ENCODE assay signal across 1 cellular context in the genomic region with DNA sequence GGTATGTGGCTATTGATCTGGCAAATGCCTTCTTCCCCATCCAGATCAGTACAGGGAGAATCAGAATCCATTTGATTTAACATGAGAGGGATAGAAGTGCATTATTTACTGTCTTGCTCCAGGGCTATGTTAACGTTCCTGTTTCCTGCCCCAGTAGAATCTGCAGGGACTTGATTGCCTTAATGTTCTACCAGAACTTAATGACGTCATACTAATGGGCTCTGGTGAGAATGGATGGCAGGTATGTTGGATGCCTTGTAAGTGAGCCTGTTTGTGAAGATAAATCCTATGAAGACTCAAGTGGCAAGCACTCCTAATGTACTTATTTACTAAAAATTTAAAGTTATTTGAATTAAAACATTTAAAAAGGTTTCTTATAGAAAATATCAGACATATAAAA.
TF ChIP-seq lines count a peak whose summit lies in the region.

No MANE protein-coding gene starts in this region.

TF ChIP-seq in K562, 482 proteins besides CTCF, POLR2A, EP300 and RAD21 (continued from another document and continues in another):
- TF ChIP-seq, protein P1, sequence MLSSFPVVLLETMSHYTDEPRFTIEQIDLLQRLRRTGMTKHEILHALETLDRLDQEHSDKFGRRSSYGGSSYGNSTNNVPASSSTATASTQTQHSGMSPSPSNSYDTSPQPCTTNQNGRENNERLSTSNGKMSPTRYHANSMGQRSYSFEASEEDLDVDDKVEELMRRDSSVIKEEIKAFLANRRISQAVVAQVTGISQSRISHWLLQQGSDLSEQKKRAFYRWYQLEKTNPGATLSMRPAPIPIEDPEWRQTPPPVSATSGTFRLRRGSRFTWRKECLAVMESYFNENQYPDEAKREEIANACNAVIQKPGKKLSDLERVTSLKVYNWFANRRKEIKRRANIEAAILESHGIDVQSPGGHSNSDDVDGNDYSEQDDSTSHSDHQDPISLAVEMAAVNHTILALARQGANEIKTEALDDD (IDR thresholded peaks at IDR 0.05): no peak
- TF ChIP-seq FIP1L1 (IDR thresholded peaks at IDR 0.05; ENCODE audit: low read depth, low read length, poor library complexity, severe bottlenecking) (no peak), NFIX (CRISPR knock-in tag; IDR thresholded peaks at IDR 0.05; ENCODE audit: low read depth) (no peak), PHTF2 (CRISPR knock-in tag; IDR thresholded peaks at IDR 0.05) (no peak), CCAR2 (IDR thresholded peaks at IDR 0.05; ENCODE audit: low read depth, low read length) (no peak), CC2D1A (IDR thresholded peaks at IDR 0.05) (no peak), TEAD4 (IDR thresholded peaks at IDR 0.05; ENCODE audit: low read length) (no peak), TEAD4 (CRISPR knock-in tag; IDR thresholded peaks at IDR 0.05; ENCODE audit: borderline replicate concordance) (no peak), ZNF431 (CRISPR knock-in tag; IDR thresholded peaks at IDR 0.05) (no peak), CLOCK (CRISPR knock-in tag; IDR thresholded peaks at IDR 0.05; ENCODE audit: borderline replicate concordance) (no peak), GABPB2 (CRISPR knock-in tag; conservative IDR thresholded peaks at IDR 0.05) (no peak), TFAM (CRISPR knock-in tag; conservative IDR thresholded peaks at IDR 0.05) (no peak), ZNF316 (IDR thresholded peaks at IDR 0.05) (no peak), ZNF76 (CRISPR knock-in tag; IDR thresholded peaks at IDR 0.05; ENCODE audit: borderline replicate concordance) (no peak), GTF2E2 (tag; IDR thresholded peaks at IDR 0.05) (no peak), ATF7 (IDR thresholded peaks at IDR 0.05) (peak; percentile 90), ATF1 (CRISPR knock-in tag; IDR thresholded peaks at IDR 0.05) (no peak), ATF1 (tag; IDR thresholded peaks at IDR 0.05) (0 out of 2 replicates have a peak, but pooled peaks have one; percentile 41), ZNF778 (CRISPR knock-in tag; IDR thresholded peaks at IDR 0.05) (no peak), RB1 (IDR thresholded peaks at IDR 0.05; ENCODE audit: low read depth) (no peak), ZNF143 (CRISPR knock-in tag; IDR thresholded peaks at IDR 0.05) (no peak), HNRNPH1 (optimal IDR thresholded peaks at IDR 0.05; ENCODE audit: low read depth, low read length) (no peak), FOSL1 (tag; conservative IDR thresholded peaks at IDR 0.05) (no peak), BCOR (IDR thresholded peaks at IDR 0.05) (no peak), ZNF444 (CRISPR knock-in tag; IDR thresholded peaks at IDR 0.05) (no peak), ZNF121 (CRISPR knock-in tag; conservative IDR thresholded peaks at IDR 0.05) (no peak), ZFP30 (CRISPR knock-in tag; IDR thresholded peaks at IDR 0.05; ENCODE audit: borderline replicate concordance) (no peak), BCL6 (CRISPR knock-in tag; IDR thresholded peaks at IDR 0.05) (no peak), DIDO1 (tag; IDR thresholded peaks at IDR 0.05; ENCODE audit: low read depth) (no peak), ATF2 (CRISPR knock-in tag; IDR thresholded peaks at IDR 0.05) (peak; percentile 59; the same call in 1 of the 2 replicates), JUNB (CRISPR knock-in tag; conservative IDR thresholded peaks at IDR 0.05) (0 out of 2 replicates have a peak, but pooled peaks have one; percentile 28), FOXK2 (conservative IDR thresholded peaks at IDR 0.05 in 1 of 2, IDR thresholded peaks at IDR 0.05 in 1 of 2; ENCODE audit: low read depth in 2 of 2) (no peak), KDM5B (IDR thresholded peaks at IDR 0.05; ENCODE audit: insufficient replicate concordance, low read depth, low read length) (no peak), ZNF224 (CRISPR knock-in tag; IDR thresholded peaks at IDR 0.05) (no peak), ZNF408 (CRISPR knock-in tag; IDR thresholded peaks at IDR 0.05; ENCODE audit: low read depth) (no peak), KAT7 (CRISPR knock-in tag; IDR thresholded peaks at IDR 0.05; ENCODE audit: borderline replicate concordance) (no peak), JUN (IDR thresholded peaks at IDR 0.05; ENCODE audit: borderline replicate concordance, low read depth, low read length) (peak; percentile 48; the same call in 1 of the 2 replicates), JUN (CRISPR knock-in tag; IDR thresholded peaks at IDR 0.05; ENCODE audit: borderline replicate concordance) (no peak)
- TF ChIP-seq, protein P2, sequence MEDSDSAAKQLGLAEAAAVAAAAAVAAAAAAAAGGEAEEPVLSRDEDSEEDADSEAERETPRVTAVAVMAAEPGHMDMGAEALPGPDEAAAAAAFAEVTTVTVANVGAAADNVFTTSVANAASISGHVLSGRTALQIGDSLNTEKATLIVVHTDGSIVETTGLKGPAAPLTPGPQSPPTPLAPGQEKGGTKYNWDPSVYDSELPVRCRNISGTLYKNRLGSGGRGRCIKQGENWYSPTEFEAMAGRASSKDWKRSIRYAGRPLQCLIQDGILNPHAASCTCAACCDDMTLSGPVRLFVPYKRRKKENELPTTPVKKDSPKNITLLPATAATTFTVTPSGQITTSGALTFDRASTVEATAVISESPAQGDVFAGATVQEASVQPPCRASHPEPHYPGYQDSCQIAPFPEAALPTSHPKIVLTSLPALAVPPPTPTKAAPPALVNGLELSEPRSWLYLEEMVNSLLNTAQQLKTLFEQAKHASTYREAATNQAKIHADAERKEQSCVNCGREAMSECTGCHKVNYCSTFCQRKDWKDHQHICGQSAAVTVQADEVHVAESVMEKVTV (CRISPR knock-in tag; IDR thresholded peaks at IDR 0.05): no peak
- TF ChIP-seq, protein P3, sequence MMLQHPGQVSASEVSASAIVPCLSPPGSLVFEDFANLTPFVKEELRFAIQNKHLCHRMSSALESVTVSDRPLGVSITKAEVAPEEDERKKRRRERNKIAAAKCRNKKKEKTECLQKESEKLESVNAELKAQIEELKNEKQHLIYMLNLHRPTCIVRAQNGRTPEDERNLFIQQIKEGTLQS (IDR thresholded peaks at IDR 0.05): peak; percentile 84
- TF ChIP-seq, protein P3 (CRISPR knock-in tag; conservative IDR thresholded peaks at IDR 0.05): no peak
- TF ChIP-seq, protein P4, sequence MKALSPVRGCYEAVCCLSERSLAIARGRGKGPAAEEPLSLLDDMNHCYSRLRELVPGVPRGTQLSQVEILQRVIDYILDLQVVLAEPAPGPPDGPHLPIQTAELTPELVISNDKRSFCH (CRISPR knock-in tag; IDR thresholded peaks at IDR 0.05): no peak
- TF ChIP-seq, protein P4 (tag; IDR thresholded peaks at IDR 0.05): no peak
- TF ChIP-seq, protein P5, sequence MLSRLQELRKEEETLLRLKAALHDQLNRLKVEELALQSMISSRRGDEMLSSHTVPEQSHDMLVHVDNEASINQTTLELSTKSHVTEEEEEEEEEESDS (CRISPR knock-in tag; IDR thresholded peaks at IDR 0.05): no peak
- TF ChIP-seq, protein P6, sequence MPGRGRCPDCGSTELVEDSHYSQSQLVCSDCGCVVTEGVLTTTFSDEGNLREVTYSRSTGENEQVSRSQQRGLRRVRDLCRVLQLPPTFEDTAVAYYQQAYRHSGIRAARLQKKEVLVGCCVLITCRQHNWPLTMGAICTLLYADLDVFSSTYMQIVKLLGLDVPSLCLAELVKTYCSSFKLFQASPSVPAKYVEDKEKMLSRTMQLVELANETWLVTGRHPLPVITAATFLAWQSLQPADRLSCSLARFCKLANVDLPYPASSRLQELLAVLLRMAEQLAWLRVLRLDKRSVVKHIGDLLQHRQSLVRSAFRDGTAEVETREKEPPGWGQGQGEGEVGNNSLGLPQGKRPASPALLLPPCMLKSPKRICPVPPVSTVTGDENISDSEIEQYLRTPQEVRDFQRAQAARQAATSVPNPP (IDR thresholded peaks at IDR 0.05; ENCODE audit: borderline replicate concordance, insufficient read depth, insufficient read length): no peak
- TF ChIP-seq, protein P7, sequence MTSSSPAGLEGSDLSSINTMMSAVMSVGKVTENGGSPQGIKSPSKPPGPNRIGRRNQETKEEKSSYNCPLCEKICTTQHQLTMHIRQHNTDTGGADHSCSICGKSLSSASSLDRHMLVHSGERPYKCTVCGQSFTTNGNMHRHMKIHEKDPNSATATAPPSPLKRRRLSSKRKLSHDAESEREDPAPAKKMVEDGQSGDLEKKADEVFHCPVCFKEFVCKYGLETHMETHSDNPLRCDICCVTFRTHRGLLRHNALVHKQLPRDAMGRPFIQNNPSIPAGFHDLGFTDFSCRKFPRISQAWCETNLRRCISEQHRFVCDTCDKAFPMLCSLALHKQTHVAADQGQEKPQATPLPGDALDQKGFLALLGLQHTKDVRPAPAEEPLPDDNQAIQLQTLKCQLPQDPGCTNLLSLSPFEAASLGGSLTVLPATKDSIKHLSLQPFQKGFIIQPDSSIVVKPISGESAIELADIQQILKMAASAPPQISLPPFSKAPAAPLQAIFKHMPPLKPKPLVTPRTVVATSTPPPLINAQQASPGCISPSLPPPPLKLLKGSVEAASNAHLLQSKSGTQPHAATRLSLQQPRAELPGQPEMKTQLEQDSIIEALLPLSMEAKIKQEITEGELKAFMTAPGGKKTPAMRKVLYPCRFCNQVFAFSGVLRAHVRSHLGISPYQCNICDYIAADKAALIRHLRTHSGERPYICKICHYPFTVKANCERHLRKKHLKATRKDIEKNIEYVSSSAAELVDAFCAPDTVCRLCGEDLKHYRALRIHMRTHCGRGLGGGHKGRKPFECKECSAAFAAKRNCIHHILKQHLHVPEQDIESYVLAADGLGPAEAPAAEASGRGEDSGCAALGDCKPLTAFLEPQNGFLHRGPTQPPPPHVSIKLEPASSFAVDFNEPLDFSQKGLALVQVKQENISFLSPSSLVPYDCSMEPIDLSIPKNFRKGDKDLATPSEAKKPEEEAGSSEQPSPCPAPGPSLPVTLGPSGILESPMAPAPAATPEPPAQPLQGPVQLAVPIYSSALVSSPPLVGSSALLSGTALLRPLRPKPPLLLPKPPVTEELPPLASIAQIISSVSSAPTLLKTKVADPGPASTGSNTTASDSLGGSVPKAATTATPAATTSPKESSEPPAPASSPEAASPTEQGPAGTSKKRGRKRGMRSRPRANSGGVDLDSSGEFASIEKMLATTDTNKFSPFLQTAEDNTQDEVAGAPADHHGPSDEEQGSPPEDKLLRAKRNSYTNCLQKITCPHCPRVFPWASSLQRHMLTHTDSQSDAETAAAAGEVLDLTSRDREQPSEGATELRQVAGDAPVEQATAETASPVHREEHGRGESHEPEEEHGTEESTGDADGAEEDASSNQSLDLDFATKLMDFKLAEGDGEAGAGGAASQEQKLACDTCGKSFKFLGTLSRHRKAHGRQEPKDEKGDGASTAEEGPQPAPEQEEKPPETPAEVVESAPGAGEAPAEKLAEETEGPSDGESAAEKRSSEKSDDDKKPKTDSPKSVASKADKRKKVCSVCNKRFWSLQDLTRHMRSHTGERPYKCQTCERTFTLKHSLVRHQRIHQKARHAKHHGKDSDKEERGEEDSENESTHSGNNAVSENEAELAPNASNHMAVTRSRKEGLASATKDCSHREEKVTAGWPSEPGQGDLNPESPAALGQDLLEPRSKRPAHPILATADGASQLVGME (CRISPR knock-in tag; IDR thresholded peaks at IDR 0.05): no peak
- TF ChIP-seq, protein P8, sequence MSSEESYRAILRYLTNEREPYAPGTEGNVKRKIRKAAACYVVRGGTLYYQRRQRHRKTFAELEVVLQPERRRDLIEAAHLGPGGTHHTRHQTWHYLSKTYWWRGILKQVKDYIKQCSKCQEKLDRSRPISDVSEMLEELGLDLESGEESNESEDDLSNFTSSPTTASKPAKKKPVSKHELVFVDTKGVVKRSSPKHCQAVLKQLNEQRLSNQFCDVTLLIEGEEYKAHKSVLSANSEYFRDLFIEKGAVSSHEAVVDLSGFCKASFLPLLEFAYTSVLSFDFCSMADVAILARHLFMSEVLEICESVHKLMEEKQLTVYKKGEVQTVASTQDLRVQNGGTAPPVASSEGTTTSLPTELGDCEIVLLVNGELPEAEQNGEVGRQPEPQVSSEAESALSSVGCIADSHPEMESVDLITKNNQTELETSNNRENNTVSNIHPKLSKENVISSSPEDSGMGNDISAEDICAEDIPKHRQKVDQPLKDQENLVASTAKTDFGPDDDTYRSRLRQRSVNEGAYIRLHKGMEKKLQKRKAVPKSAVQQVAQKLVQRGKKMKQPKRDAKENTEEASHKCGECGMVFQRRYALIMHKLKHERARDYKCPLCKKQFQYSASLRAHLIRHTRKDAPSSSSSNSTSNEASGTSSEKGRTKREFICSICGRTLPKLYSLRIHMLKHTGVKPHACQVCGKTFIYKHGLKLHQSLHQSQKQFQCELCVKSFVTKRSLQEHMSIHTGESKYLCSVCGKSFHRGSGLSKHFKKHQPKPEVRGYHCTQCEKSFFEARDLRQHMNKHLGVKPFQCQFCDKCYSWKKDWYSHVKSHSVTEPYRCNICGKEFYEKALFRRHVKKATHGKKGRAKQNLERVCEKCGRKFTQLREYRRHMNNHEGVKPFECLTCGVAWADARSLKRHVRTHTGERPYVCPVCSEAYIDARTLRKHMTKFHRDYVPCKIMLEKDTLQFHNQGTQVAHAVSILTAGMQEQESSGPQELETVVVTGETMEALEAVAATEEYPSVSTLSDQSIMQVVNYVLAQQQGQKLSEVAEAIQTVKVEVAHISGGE (CRISPR knock-in tag; IDR thresholded peaks at IDR 0.05): no peak
